In genomic region chr12:108373111-108373510, GRCh38 we compare ENCODE assay signal across 19 cellular contexts. TPM values are rescaled to one million over a fixed set of nuclear protein-coding genes. Genes with fewer than 3 reads are reported as not detected.
DNase-seq lines count a peak whose midpoint lies in the region; ATAC-seq and TF ChIP-seq lines count a peak whose summit lies in the region.
"Had no signal": no experiment of that assay in that cellular context is flagged by ENCODE, and none has a peak within 500 bp of the region (broad histone marks: within the 10 kb centered on the region; RNA-seq: fewer than 3 reads in every experiment).

No MANE protein-coding gene starts in this region.

- H3K4me1 Mint-ChIP-seq in nephron progenitor cell = peaks cover 9% of the 10 kb centered on the region
- H3K4me1 Mint-ChIP-seq: stimulated activated naive B cell treated with anti-CD40 and anti-IgM and Interleukin-4, amounts not matched to agents 10 μg/mL and 1 μg/mL and 100 μg/mL, for 72 hours had no signal

- H3K9ac ChIP-seq in MM.1S (ENCODE audit: low read length) = no peak overlapping the region

- H3K4me1 ChIP-seq in MM.1S (ENCODE audit: low read length) = no peaks in the 10 kb centered on the region
- H3K4me1 ChIP-seq in esophagus squamous epithelium = peaks cover 0 to 6% (median 5%) of the 10 kb centered on the region in 3 donors
- H3K4me1 ChIP-seq: Peyer's patch, vagina had no signal

- H3K4me3 ChIP-seq in MM.1S (ENCODE audit: low read length) (no peak overlapping the region), choroid plexus epithelial cell (ENCODE audit: low read depth, low read length) (no peak overlapping the region), esophagus squamous epithelium (no peak overlapping the region)
- H3K4me3 ChIP-seq: Peyer's patch, vagina had no signal

- H3K4me2 ChIP-seq in MM.1S (ENCODE audit: low read depth, low read length) = no peak overlapping the region

- DNase-seq in GM10266 (ENCODE audit: extremely low spot score) = no peak
- DNase-seq in MM.1S = no peak
- no peak for DNase-seq in choroid plexus epithelial cell (ENCODE audit: low read depth)
- DNase-seq in nephron progenitor cell = no peak
- no peak for DNase-seq in SIG-M5 (lab: John Stamatoyannopoulos, UW)
- DNase-seq in ureter (ENCODE audit: low spot score) = no peak
- DNase-seq in esophagus squamous epithelium (lab: John Stamatoyannopoulos, UW) = no peak
- DNase-seq: activated CD8-positive, alpha-beta memory T cell treated with anti-CD3 and anti-CD28 coated beads, Interleukin-2, amount 50 U/mL, for 48 hours; activated naive CD4-positive, alpha-beta T cell treated with anti-CD3 and anti-CD28 coated beads, Interleukin-2, amount 50 U/mL, for 16 hours; CD8-positive, alpha-beta T cell; hypothalamus; naive thymus-derived CD8-positive, alpha-beta T cell; NCI-H226; Peyer's patch; stimulated activated naive B cell treated with anti-CD40 and anti-IgM and Interleukin-4, amounts not matched to agents 10 μg/mL and 1 μg/mL and 100 μg/mL, for 72 hours had no signal

- intact Hi-C loops in esophagus squamous epithelium (cut with DNase I) = no loop called here

- peak; percentile 25 for TF ChIP-seq CTCF in GM10266 (IDR thresholded peaks at IDR 0.05; ENCODE audit: control insufficient read depth, insufficient read depth, low read depth, missing control alignments)
- TF ChIP-seq CTCF in MM.1S (IDR thresholded peaks at IDR 0.05; ENCODE audit: low read length) = peak; percentile 34
- peak; percentile 47 for TF ChIP-seq CTCF in choroid plexus epithelial cell (conservative IDR thresholded peaks at IDR 0.05; ENCODE audit: low read depth, low read length)
- TF ChIP-seq CTCF in nephron progenitor cell (IDR thresholded peaks at IDR 0.05) = peak; percentile 10
- TF ChIP-seq CTCF in esophagus squamous epithelium (IDR thresholded peaks at IDR 0.05) = no peak

- no peak overlapping the region for H3K4me3 Mint-ChIP-seq in nephron progenitor cell
- H3K4me3 Mint-ChIP-seq: CD8-positive, alpha-beta T cell; naive thymus-derived CD8-positive, alpha-beta T cell; stimulated activated naive B cell treated with anti-CD40 and anti-IgM and Interleukin-4, amounts not matched to agents 10 μg/mL and 1 μg/mL and 100 μg/mL, for 72 hours had no signal

- no peak for TF ChIP-seq POLR2A in esophagus squamous epithelium (IDR thresholded peaks at IDR 0.05)

- H2AFZ ChIP-seq in MM.1S (ENCODE audit: low read length) = no peak overlapping the region

- H3F3A ChIP-seq in MM.1S (ENCODE audit: insufficient read depth, low read length) = no peaks in the 10 kb centered on the region

- no peaks in the 10 kb centered on the region for H3K79me2 ChIP-seq in MM.1S (ENCODE audit: low read length)

- peaks cover 10% of the 10 kb centered on the region for H3K27me3 Mint-ChIP-seq in nephron progenitor cell (ENCODE audit: low read depth, poor library complexity)

- H3K27me3 ChIP-seq in MM.1S (replicated peaks; ENCODE audit: insufficient read depth, low read length) = peaks cover 8% of the 10 kb centered on the region; the same call in 1 of the 2 replicates
- no peaks in the 10 kb centered on the region for H3K27me3 ChIP-seq in esophagus squamous epithelium
- H3K27me3 ChIP-seq: Peyer's patch, vagina had no signal

- WGBS in esophagus squamous epithelium, 2 donors = 9 to 16% methylated on average over 1 of the region's 1 CpG

- H3K36me3 Mint-ChIP-seq in nephron progenitor cell (ENCODE audit: low read depth) = peaks cover 4% of the 10 kb centered on the region
- H3K36me3 Mint-ChIP-seq: CD8-positive, alpha-beta T cell had no signal

- peaks cover 38% of the 10 kb centered on the region for H3K9me3 Mint-ChIP-seq in nephron progenitor cell

- no peak overlapping the region for H3K27ac Mint-ChIP-seq in nephron progenitor cell
- H3K27ac Mint-ChIP-seq: CD8-positive, alpha-beta T cell; naive thymus-derived CD8-positive, alpha-beta T cell; stimulated activated naive B cell treated with anti-CD40 and anti-IgM and Interleukin-4, amounts not matched to agents 10 μg/mL and 1 μg/mL and 100 μg/mL, for 72 hours had no signal

- no peaks in the 10 kb centered on the region for H4K20me1 ChIP-seq in MM.1S (ENCODE audit: insufficient read depth, low read length)

- ATAC-seq in GM21717 (IDR thresholded peaks at IDR 0.05; ENCODE audit: unreplicated experiment) = no peak
- ATAC-seq: CD8-positive, alpha-beta T cell; naive thymus-derived CD8-positive, alpha-beta T cell; stimulated activated naive B cell treated with anti-CD40 and anti-IgM and Interleukin-4, amounts not matched to agents 10 μg/mL and 1 μg/mL and 100 μg/mL, for 72 hours had no signal

- H3K9me3 ChIP-seq in MM.1S (replicated peaks; ENCODE audit: insufficient read depth, low read length) = no peaks in the 10 kb centered on the region
- peaks cover 0 to 23% (median 10%) of the 10 kb centered on the region in 3 donors for H3K9me3 ChIP-seq in esophagus squamous epithelium
- H3K9me3 ChIP-seq: Peyer's patch, vagina had no signal

- H3K36me3 ChIP-seq in MM.1S (replicated peaks; ENCODE audit: insufficient read depth, low read length) = no peaks in the 10 kb centered on the region
- H3K36me3 ChIP-seq in esophagus squamous epithelium = no peaks in the 10 kb centered on the region
- H3K36me3 ChIP-seq: Peyer's patch, vagina had no signal

- H3K27ac ChIP-seq in MM.1S (ENCODE audit: low read length) = no peak overlapping the region
- H3K27ac ChIP-seq in esophagus squamous epithelium = no peak overlapping the region
- H3K27ac ChIP-seq: Peyer's patch, vagina had no signal

- H3K9me2 ChIP-seq in MM.1S (replicated peaks; ENCODE audit: insufficient read depth, low read length) = no peaks in the 10 kb centered on the region

RNA-seq across cellular contexts. Expression of gene CMKLR1, which starts 34.0 kb away (rescaled TPM):
- total RNA-seq in ureter = 5.2 TPM
- 1 to 10 TPM in 2 of 4 donors, under 1 TPM in 2; 0.19 to 5.7 (median 2.5) TPM for total RNA-seq in esophagus squamous epithelium
- total RNA-seq: CD8-positive, alpha-beta T cell; renal cortical epithelial cell; T-helper 1 cell treated with Interleukin-12 subunit alpha and Interleukin-12 subunit beta and Interleukin-4 antibody, amounts not matched to agents 30 ng/mL and 1 ng/mL, for 36 hours had no signal

Comparison
In these comparisons a context has a peak if more than half of its experiments do, and no peak if none do; other contexts are left out.
1. CTCF ChIP-seq: peak in GM10266 (single experiment), MM.1S (single experiment), choroid plexus epithelial cell (single experiment) and nephron progenitor cell (single experiment); none in esophagus squamous epithelium (0 of 6).